Comparison of ENCODE assay signal across 11 cellular contexts in genomic region chr20:41142241-41142640, GRCh38. TPM values are rescaled to one million over a fixed set of nuclear protein-coding genes. Genes with fewer than 3 reads are reported as not detected.
DNase-seq lines count a peak whose midpoint lies in the region; ATAC-seq and TF ChIP-seq lines count a peak whose summit lies in the region.
"Had no signal": no experiment of that assay in that cellular context is flagged by ENCODE, and none has a peak within 500 bp of the region (broad histone marks: within the 10 kb centered on the region; RNA-seq: fewer than 3 reads in every experiment).

No MANE protein-coding gene starts in this region.

- no peak for ATAC-seq in stimulated activated naive CD8-positive, alpha-beta T cell treated with anti-CD3 and anti-CD28 coated beads, Interleukin-15, Interleukin-2, amounts not matched to agents 100 U/mL and 50 U/mL, for 24 hours
- no peak for ATAC-seq in WTC11
- ATAC-seq: HCT116 had no signal

- intact Hi-C loops in vagina (cut with DNase I): no loop called here

- peak overlapping the region; percentile 86 for H3K4me3 Mint-ChIP-seq in stimulated activated naive CD8-positive, alpha-beta T cell treated with anti-CD3 and anti-CD28 coated beads, Interleukin-15, Interleukin-2, amounts not matched to agents 100 ng/mL and 50 ng/mL, for 24 hours
- peak overlapping the region in 4 of 5 experiments; percentile 18 to 44 (median 42) for H3K4me3 Mint-ChIP-seq in brain
- H3K4me3 Mint-ChIP-seq in neural crest cell: peak overlapping the region; percentile 78
- no peak overlapping the region for H3K4me3 Mint-ChIP-seq in WTC11

- H3K4me1 ChIP-seq in vagina: peaks cover 88% of the 10 kb centered on the region

- peaks cover 86% of the 10 kb centered on the region for H3K4me1 Mint-ChIP-seq in stimulated activated naive CD8-positive, alpha-beta T cell treated with anti-CD3 and anti-CD28 coated beads, Interleukin-15, Interleukin-2, amounts not matched to agents 100 ng/mL and 50 ng/mL, for 24 hours (ENCODE audit: low read depth)
- peaks cover 91% of the 10 kb centered on the region for H3K4me1 Mint-ChIP-seq in brain
- peaks cover 76% of the 10 kb centered on the region for H3K4me1 Mint-ChIP-seq in neural crest cell
- H3K4me1 Mint-ChIP-seq in WTC11: peaks cover 69% of the 10 kb centered on the region

- no peak for TF ChIP-seq CTCF in brain (conservative IDR thresholded peaks at IDR 0.05)
- no peak for TF ChIP-seq CTCF in neural crest cell (conservative IDR thresholded peaks at IDR 0.05)
- no peak for TF ChIP-seq CTCF in vagina (IDR thresholded peaks at IDR 0.05)
- no peak for TF ChIP-seq CTCF in WTC11 (IDR thresholded peaks at IDR 0.05)

- POLR2A ChIA-PET in WTC11 (lab: Charles Lee): no interaction called here

- H3K27me3 Mint-ChIP-seq in stimulated activated naive CD8-positive, alpha-beta T cell treated with anti-CD3 and anti-CD28 coated beads, Interleukin-15, Interleukin-2, amounts not matched to agents 100 ng/mL and 50 ng/mL, for 24 hours: no peaks in the 10 kb centered on the region
- no peaks in the 10 kb centered on the region for H3K27me3 Mint-ChIP-seq in brain
- H3K27me3 Mint-ChIP-seq in neural crest cell (ENCODE audit: low read depth): no peaks in the 10 kb centered on the region
- no peaks in the 10 kb centered on the region for H3K27me3 Mint-ChIP-seq in WTC11 (ENCODE audit: low read depth)

- DNase-seq in stimulated activated naive CD8-positive, alpha-beta T cell treated with anti-CD3 and anti-CD28 coated beads, Interleukin-15, Interleukin-2, amounts not matched to agents 100 U/mL and 50 U/mL, for 24 hours: no peak
- DNase-seq in neural crest cell (ENCODE audit: low read depth, low spot score) (no peak), vagina (ENCODE audit: extremely low spot score in 2 of 2) (no peak), WTC11 (ENCODE audit: low spot score) (no peak), OCI-M1 (lab: John Stamatoyannopoulos, UW) (no peak), NCI-H1694 (lab: John Stamatoyannopoulos, UW) (no peak)
- DNase-seq: activated CD8-positive, alpha-beta memory T cell treated with anti-CD3 and anti-CD28 coated beads for 24 hours; stimulated activated CD8-positive, alpha-beta memory T cell treated with anti-CD3 and anti-CD28 coated beads, Interleukin-4, amount 100 ng/mL, for 48 hours had no signal

- H3K9me3 ChIP-seq in vagina: no peaks in the 10 kb centered on the region

- CTCF ChIA-PET in WTC11 (lab: Charles Lee): interaction anchor here (1.0 to 1.5 kb wide), 4 partner anchors 31 to 198 kb away, joined by 3 to 9 read pairs (median 4); partner anchors contain the start of gene LPIN3

- peak overlapping the region; percentile 94 for H3K27ac Mint-ChIP-seq in stimulated activated naive CD8-positive, alpha-beta T cell treated with anti-CD3 and anti-CD28 coated beads, Interleukin-15, Interleukin-2, amounts not matched to agents 100 ng/mL and 50 ng/mL, for 24 hours
- H3K27ac Mint-ChIP-seq in brain (peak overlapping the region in 4 of 5 experiments; percentile 65 to 96 (median 86)), neural crest cell (ENCODE audit: unreplicated experiment) (peak overlapping the region; percentile 32), WTC11 (no peak overlapping the region)

- no peaks in the 10 kb centered on the region for H3K36me3 ChIP-seq in vagina

- no peaks in the 10 kb centered on the region for H3K9me3 Mint-ChIP-seq in stimulated activated naive CD8-positive, alpha-beta T cell treated with anti-CD3 and anti-CD28 coated beads, Interleukin-15, Interleukin-2, amounts not matched to agents 100 ng/mL and 50 ng/mL, for 24 hours
- no peaks in the 10 kb centered on the region for H3K9me3 Mint-ChIP-seq in brain
- no peaks in the 10 kb centered on the region for H3K9me3 Mint-ChIP-seq in neural crest cell
- no peaks in the 10 kb centered on the region for H3K9me3 Mint-ChIP-seq in WTC11

- H3K27ac ChIP-seq in vagina: peak overlapping the region; percentile 98

- no peaks in the 10 kb centered on the region for H3K27me3 ChIP-seq in vagina

- H3K36me3 Mint-ChIP-seq in stimulated activated naive CD8-positive, alpha-beta T cell treated with anti-CD3 and anti-CD28 coated beads, Interleukin-15, Interleukin-2, amounts not matched to agents 100 ng/mL and 50 ng/mL, for 24 hours (ENCODE audit: low read depth): peaks cover 43% of the 10 kb centered on the region
- H3K36me3 Mint-ChIP-seq in brain: peaks cover 39% of the 10 kb centered on the region
- H3K36me3 Mint-ChIP-seq in neural crest cell (ENCODE audit: low read depth): peaks cover 10% of the 10 kb centered on the region
- H3K36me3 Mint-ChIP-seq in WTC11: peaks cover 13% of the 10 kb centered on the region; the same call in 1 of the 2 replicates

- no peak overlapping the region for H3K4me3 ChIP-seq in vagina

- TF ChIP-seq POLR2A in vagina (IDR thresholded peaks at IDR 0.05): no peak

TF ChIP-seq in WTC11, 78 proteins besides CTCF, POLR2A, EP300 and RAD21:
- TF ChIP-seq AR (CRISPR knock-in tag; IDR thresholded peaks at IDR 0.05): no peak

RNA-seq across cellular contexts. Expression of gene PLCG1, which starts 4.9 kb away (rescaled TPM):
- polyA plus RNA-seq in brain (ENCODE audit: insufficient read depth, low read depth, low replicate concordance): 75.9 TPM
- total RNA-seq in neural crest cell: 297 and 320 TPM in 2 replicates
- total RNA-seq in vagina: 138 TPM
- total RNA-seq in WTC11 (2021): 177 to 201 TPM (median 194 TPM) in 3 replicates
